1 cellular context compared by ENCODE assay signal in genomic region chr2:9336534-9337354, GRCh38.
TF ChIP-seq lines count a peak whose summit lies in the region.

No MANE protein-coding gene starts in this region.

TF ChIP-seq in HepG2, 621 proteins besides CTCF, POLR2A, EP300 and RAD21 (continued from another document and continues in another):
- no peak for TF ChIP-seq CREB3 (CRISPR knock-in tag; IDR thresholded peaks at IDR 0.05)
- TF ChIP-seq ZNF558 (CRISPR knock-in tag; IDR thresholded peaks at IDR 0.05; ENCODE audit: borderline replicate concordance): no peak
- peak; percentile 89 for TF ChIP-seq ZNF280D (CRISPR knock-in tag; IDR thresholded peaks at IDR 0.05)
- peak; percentile 71; the same call in 1 of the 2 replicates for TF ChIP-seq LCORL (IDR thresholded peaks at IDR 0.05)
- peak; percentile 93 for TF ChIP-seq LCORL (CRISPR knock-in tag; IDR thresholded peaks at IDR 0.05)
- no peak for TF ChIP-seq ZNF329 (CRISPR knock-in tag; IDR thresholded peaks at IDR 0.05; ENCODE audit: low read depth)
- TF ChIP-seq GLMP (CRISPR knock-in tag; IDR thresholded peaks at IDR 0.05; ENCODE audit: borderline replicate concordance): no peak
- TF ChIP-seq JUNB (CRISPR knock-in tag; IDR thresholded peaks at IDR 0.05; ENCODE audit: borderline replicate concordance): no peak
- TF ChIP-seq, protein P1, sequence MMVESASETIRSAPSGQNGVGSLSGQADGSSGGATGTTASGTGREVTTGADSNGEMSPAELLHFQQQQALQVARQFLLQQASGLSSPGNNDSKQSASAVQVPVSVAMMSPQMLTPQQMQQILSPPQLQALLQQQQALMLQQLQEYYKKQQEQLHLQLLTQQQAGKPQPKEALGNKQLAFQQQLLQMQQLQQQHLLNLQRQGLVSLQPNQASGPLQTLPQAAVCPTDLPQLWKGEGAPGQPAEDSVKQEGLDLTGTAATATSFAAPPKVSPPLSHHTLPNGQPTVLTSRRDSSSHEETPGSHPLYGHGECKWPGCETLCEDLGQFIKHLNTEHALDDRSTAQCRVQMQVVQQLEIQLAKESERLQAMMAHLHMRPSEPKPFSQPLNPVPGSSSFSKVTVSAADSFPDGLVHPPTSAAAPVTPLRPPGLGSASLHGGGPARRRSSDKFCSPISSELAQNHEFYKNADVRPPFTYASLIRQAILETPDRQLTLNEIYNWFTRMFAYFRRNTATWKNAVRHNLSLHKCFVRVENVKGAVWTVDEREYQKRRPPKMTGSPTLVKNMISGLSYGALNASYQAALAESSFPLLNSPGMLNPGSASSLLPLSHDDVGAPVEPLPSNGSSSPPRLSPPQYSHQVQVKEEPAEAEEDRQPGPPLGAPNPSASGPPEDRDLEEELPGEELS (CRISPR knock-in tag; IDR thresholded peaks at IDR 0.05): peak; percentile 98
- TF ChIP-seq, protein P2, sequence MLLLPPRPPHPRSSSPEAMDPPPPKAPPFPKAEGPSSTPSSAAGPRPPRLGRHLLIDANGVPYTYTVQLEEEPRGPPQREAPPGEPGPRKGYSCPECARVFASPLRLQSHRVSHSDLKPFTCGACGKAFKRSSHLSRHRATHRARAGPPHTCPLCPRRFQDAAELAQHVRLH (CRISPR knock-in tag; IDR thresholded peaks at IDR 0.05; ENCODE audit: borderline replicate concordance, low read depth): peak; percentile 18; the same call in 1 of the 2 replicates
- peak; percentile 73 for TF ChIP-seq MED8 (CRISPR knock-in tag; IDR thresholded peaks at IDR 0.05; ENCODE audit: insufficient replicate concordance)
- no peak for TF ChIP-seq ZNF589 (CRISPR knock-in tag; conservative IDR thresholded peaks at IDR 0.05)
- TF ChIP-seq SIN3A (IDR thresholded peaks at IDR 0.05; ENCODE audit: borderline replicate concordance, low read depth, low read length): peak; percentile 78
- no peak for TF ChIP-seq SCMH1 (CRISPR knock-in tag; IDR thresholded peaks at IDR 0.05; ENCODE audit: borderline replicate concordance)
- 0 out of 2 replicates have a peak, but pooled peaks have one; percentile 53 for TF ChIP-seq REL (CRISPR knock-in tag; conservative IDR thresholded peaks at IDR 0.05)
- no peak for TF ChIP-seq SKI (IDR thresholded peaks at IDR 0.05; ENCODE audit: partially characterized antibody)
- TF ChIP-seq TRIM24 (CRISPR knock-in tag; IDR thresholded peaks at IDR 0.05): no peak
- no peak for TF ChIP-seq PBX2 (CRISPR knock-in tag; IDR thresholded peaks at IDR 0.05)
- TF ChIP-seq PCBP1 (IDR thresholded peaks at IDR 0.05; ENCODE audit: borderline replicate concordance, low read depth, low read length): no peak
- no peak for TF ChIP-seq ZNF3 (CRISPR knock-in tag; IDR thresholded peaks at IDR 0.05)
- peak; percentile 32 for TF ChIP-seq SMC3 (IDR thresholded peaks at IDR 0.05; ENCODE audit: low read length)
- TF ChIP-seq ZEB1 (IDR thresholded peaks at IDR 0.05; ENCODE audit: insufficient replicate concordance, low read depth): peak; percentile 71
- TF ChIP-seq TOPORS (CRISPR knock-in tag; IDR thresholded peaks at IDR 0.05): peak; percentile 92; the same call in 1 of the 2 replicates
- TF ChIP-seq ARID2 (CRISPR knock-in tag; IDR thresholded peaks at IDR 0.05; ENCODE audit: borderline replicate concordance): peak; percentile 92; the same call in 1 of the 2 replicates
- no peak for TF ChIP-seq NR3C1 (CRISPR knock-in tag; IDR thresholded peaks at IDR 0.05)
- 0 out of 2 replicates have a peak, but pooled peaks have one; percentile 15 for TF ChIP-seq HNRNPL (IDR thresholded peaks at IDR 0.05; ENCODE audit: low read depth, low read length)
- 0 out of 2 replicates have a peak, but pooled peaks have one; percentile 18 for TF ChIP-seq ZNF878 (CRISPR knock-in tag; IDR thresholded peaks at IDR 0.05)
- TF ChIP-seq DR1 (CRISPR knock-in tag; IDR thresholded peaks at IDR 0.05): peak; percentile 58; the same call in 1 of the 2 replicates
- no peak for TF ChIP-seq MBNL3 (CRISPR knock-in tag; conservative IDR thresholded peaks at IDR 0.05)
- no peak for TF ChIP-seq THRA (CRISPR knock-in tag; IDR thresholded peaks at IDR 0.05; ENCODE audit: borderline replicate concordance)
- TF ChIP-seq ISX (CRISPR knock-in tag; conservative IDR thresholded peaks at IDR 0.05): 0 out of 2 replicates have a peak, but pooled peaks have one; percentile 40
- 0 out of 2 replicates have a peak, but pooled peaks have one; percentile 77 for TF ChIP-seq ZNF451 (CRISPR knock-in tag; IDR thresholded peaks at IDR 0.05)
- 0 out of 2 replicates have a peak, but pooled peaks have one; percentile 66 for TF ChIP-seq ZSCAN22 (CRISPR knock-in tag; IDR thresholded peaks at IDR 0.05)
- TF ChIP-seq ZNF572 (CRISPR knock-in tag; IDR thresholded peaks at IDR 0.05): peak; percentile 76
- TF ChIP-seq ZNF547 (CRISPR knock-in tag; IDR thresholded peaks at IDR 0.05): peak; percentile 71
- TF ChIP-seq FOSL1 (CRISPR knock-in tag; IDR thresholded peaks at IDR 0.05; ENCODE audit: borderline replicate concordance): no peak
- TF ChIP-seq ZNF180 (CRISPR knock-in tag; IDR thresholded peaks at IDR 0.05; ENCODE audit: borderline replicate concordance, low read depth): no peak
- TF ChIP-seq ZNF776 (CRISPR knock-in tag; IDR thresholded peaks at IDR 0.05): no peak
- TF ChIP-seq ZMYM4 (CRISPR knock-in tag; IDR thresholded peaks at IDR 0.05): peak; percentile 67
- peak; percentile 83 for TF ChIP-seq MEF2D (CRISPR knock-in tag; IDR thresholded peaks at IDR 0.05)
- TF ChIP-seq NAIF1 (CRISPR knock-in tag; IDR thresholded peaks at IDR 0.05; ENCODE audit: borderline replicate concordance): no peak
- no peak for TF ChIP-seq HNRNPH1 (optimal IDR thresholded peaks at IDR 0.05; ENCODE audit: low read depth, low read length)
- TF ChIP-seq FIP1L1 (IDR thresholded peaks at IDR 0.05; ENCODE audit: borderline replicate concordance, insufficient read depth, low read depth, low read length): no peak
- TF ChIP-seq, protein P3, sequence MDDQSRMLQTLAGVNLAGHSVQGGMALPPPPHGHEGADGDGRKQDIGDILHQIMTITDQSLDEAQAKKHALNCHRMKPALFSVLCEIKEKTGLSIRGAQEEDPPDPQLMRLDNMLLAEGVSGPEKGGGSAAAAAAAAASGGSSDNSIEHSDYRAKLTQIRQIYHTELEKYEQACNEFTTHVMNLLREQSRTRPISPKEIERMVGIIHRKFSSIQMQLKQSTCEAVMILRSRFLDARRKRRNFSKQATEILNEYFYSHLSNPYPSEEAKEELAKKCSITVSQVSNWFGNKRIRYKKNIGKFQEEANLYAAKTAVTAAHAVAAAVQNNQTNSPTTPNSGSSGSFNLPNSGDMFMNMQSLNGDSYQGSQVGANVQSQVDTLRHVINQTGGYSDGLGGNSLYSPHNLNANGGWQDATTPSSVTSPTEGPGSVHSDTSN (CRISPR knock-in tag; IDR thresholded peaks at IDR 0.05; ENCODE audit: borderline replicate concordance): no peak
- no peak for TF ChIP-seq GTF2F1 (IDR thresholded peaks at IDR 0.05; ENCODE audit: low read length)
- no peak for TF ChIP-seq HMGA1 (CRISPR knock-in tag; conservative IDR thresholded peaks at IDR 0.05)
- peak; percentile 54; the same call in 1 of the 2 replicates for TF ChIP-seq HMG20B (CRISPR knock-in tag; conservative IDR thresholded peaks at IDR 0.05)
- TF ChIP-seq ZNF253 (CRISPR knock-in tag; IDR thresholded peaks at IDR 0.05; ENCODE audit: borderline replicate concordance): no peak
- TF ChIP-seq ZFP91 (CRISPR knock-in tag; IDR thresholded peaks at IDR 0.05; ENCODE audit: borderline replicate concordance): peak; percentile 80; the same call in 1 of the 2 replicates
- TF ChIP-seq ZSCAN12 (CRISPR knock-in tag; IDR thresholded peaks at IDR 0.05): no peak; the same call in 1 of the 2 replicates
- TF ChIP-seq CHD2 (IDR thresholded peaks at IDR 0.05; ENCODE audit: low read depth, low read length): no peak
- 0 out of 2 replicates have a peak, but pooled peaks have one; percentile 10 for TF ChIP-seq ZBTB21 (CRISPR knock-in tag; IDR thresholded peaks at IDR 0.05)
- TF ChIP-seq E2F1 (CRISPR knock-in tag; IDR thresholded peaks at IDR 0.05): no peak
- TF ChIP-seq RARA (CRISPR knock-in tag; IDR thresholded peaks at IDR 0.05): peak; percentile 48; the same call in 1 of the 2 replicates
- no peak for TF ChIP-seq ZUFSP (CRISPR knock-in tag; IDR thresholded peaks at IDR 0.05; ENCODE audit: borderline replicate concordance)
